11 cellular contexts compared by ENCODE assay signal in the genomic region with DNA sequence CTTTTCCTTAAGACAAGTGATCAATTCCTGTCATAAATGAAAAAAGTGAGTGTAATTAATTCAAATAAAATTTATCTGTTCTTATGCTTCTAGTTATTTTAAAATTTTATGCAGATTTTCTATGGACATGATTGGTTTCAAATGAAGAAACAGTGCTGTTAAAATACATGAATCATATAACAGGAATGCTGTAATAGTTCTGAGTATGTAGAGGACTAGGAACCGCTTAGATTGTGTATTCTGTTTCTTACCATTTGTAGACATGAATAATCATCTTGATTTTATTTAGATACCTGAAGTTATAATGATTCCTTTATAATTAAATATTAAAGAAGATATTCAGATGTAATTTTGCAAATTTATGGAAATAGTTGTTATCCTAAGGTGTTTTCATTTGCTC. TPM values are rescaled to one million over a fixed set of nuclear protein-coding genes. Genes with fewer than 3 reads are reported as not detected.
DNase-seq lines count a peak whose midpoint lies in the region; ATAC-seq, FAIRE-seq and TF ChIP-seq lines count a peak whose summit lies in the region.
"Had no signal": no experiment of that assay in that cellular context is flagged by ENCODE, and none has a peak within 500 bp of the region (broad histone marks: within the 10 kb centered on the region; RNA-seq: fewer than 3 reads in every experiment).

No MANE protein-coding gene starts in this region.

- peak overlapping the region; percentile 58 for H3K27ac Mint-ChIP-seq in activated naive CD8-positive, alpha-beta T cell

- no peak overlapping the region for H2AFZ ChIP-seq in keratinocyte (ENCODE audit: control insufficient read depth, low read length)

- peaks cover 6% of the 10 kb centered on the region for H3K36me3 Mint-ChIP-seq in activated naive CD8-positive, alpha-beta T cell

- H3K36me3 ChIP-seq in keratinocyte (ENCODE audit: control insufficient read depth in 2 of 2, extremely low read depth in 1 of 2, insufficient read depth in 2 of 2, low read length in 2 of 2): peaks cover 8% of the 10 kb centered on the region in 2 experiments

- H3K4me1 ChIP-seq in keratinocyte (ENCODE audit: control insufficient read depth, extremely low read depth, insufficient read depth, low read length): peaks cover 38% of the 10 kb centered on the region

- no peak overlapping the region for H3K27ac ChIP-seq in keratinocyte (ENCODE audit: control insufficient read depth, insufficient read depth, low read length)

- H3K79me2 ChIP-seq in keratinocyte (ENCODE audit: control insufficient read depth, insufficient read depth, low read length): peaks cover 96% of the 10 kb centered on the region

- dilution Hi-C loops in keratinocyte (cut with MboI; ENCODE audit: extremely low pct_ligation_motif_present, low sequenced_read_pairs): no loop called here

- peak overlapping the region; percentile 17 for H3K4me3 Mint-ChIP-seq in activated naive CD8-positive, alpha-beta T cell

- no peaks in the 10 kb centered on the region for H3K9me3 Mint-ChIP-seq in activated naive CD8-positive, alpha-beta T cell (ENCODE audit: low read depth)

- H4K20me1 ChIP-seq in keratinocyte (ENCODE audit: control insufficient read depth, extremely low read depth, insufficient read depth, low read length): peaks cover 17% of the 10 kb centered on the region

- TF ChIP-seq POLR2A in H54 (IDR thresholded peaks at IDR 0.05; ENCODE audit: low read depth, low read length): no peak

- peak; percentile 50 for FAIRE-seq in H54 (lab: Jason Lieb, UNC)
- FAIRE-seq in keratinocyte (lab: Jason Lieb, UNC): no peak

- H3K27me3 ChIP-seq in keratinocyte (ENCODE audit: control insufficient read depth, extremely low read depth, insufficient read depth, low read length): no peaks in the 10 kb centered on the region

- no peaks in the 10 kb centered on the region for H3K9me1 ChIP-seq in keratinocyte (ENCODE audit: control insufficient read depth, extremely low read depth, insufficient read depth, low read length)

- H3K27me3 Mint-ChIP-seq in activated naive CD8-positive, alpha-beta T cell: no peaks in the 10 kb centered on the region

- no peak overlapping the region for H3K9ac ChIP-seq in keratinocyte (ENCODE audit: control insufficient read depth, extremely low read depth, insufficient read depth, low read length)

- H3K4me3 ChIP-seq in AG10803 (ENCODE audit: low read length): no peak overlapping the region
- no peak overlapping the region for H3K4me3 ChIP-seq in keratinocyte (ENCODE audit: control insufficient read depth in 2 of 3, extremely low read depth in 1 of 3, insufficient read depth in 2 of 3, low read depth in 1 of 3, low read length in 3 of 3)

- no peak for TF ChIP-seq CTCF in AG10803 (conservative IDR thresholded peaks at IDR 0.05; ENCODE audit: low read length)
- TF ChIP-seq CTCF in keratinocyte (optimal IDR thresholded peaks at IDR 0.05 in 1 of 3, IDR thresholded peaks at IDR 0.05 in 1 of 3, conservative IDR thresholded peaks at IDR 0.05 in 1 of 3; ENCODE audit: extremely low read depth in 1 of 3, insufficient read depth in 2 of 3, low read length in 3 of 3): no peak
- TF ChIP-seq CTCF in GM10266 (IDR thresholded peaks at IDR 0.05; ENCODE audit: control insufficient read depth, insufficient read depth, low read depth, missing control alignments): no peak

- no peaks in the 10 kb centered on the region for H3K9me3 ChIP-seq in keratinocyte (ENCODE audit: control insufficient read depth, low read depth, low read length)

- peaks cover 66% of the 10 kb centered on the region for H3K4me1 Mint-ChIP-seq in activated naive CD8-positive, alpha-beta T cell (ENCODE audit: low read depth)

- DNase-seq in AG10803 (ENCODE audit: low read depth) (peak; percentile 63), H54 (ENCODE audit: insufficient read length, low spot score) (peak; percentile 15), keratinocyte (ENCODE audit: low read depth, low spot score) (no peak), glomerular visceral epithelial cell (ENCODE audit: extremely low spot score) (no peak), GM10266 (ENCODE audit: extremely low spot score) (no peak), SHP77 treated with DMSO at 0.1 percent for 48 hours (lab: John Stamatoyannopoulos, UW) (no peak)
- DNase-seq: activated CD4-positive, alpha-beta T cell treated with anti-CD3 and anti-CD28 coated beads, Interleukin-2, amount 50 U/mL, for 1 hour; cortex of kidney; right cardiac atrium had no signal

- no peak for ATAC-seq in HG03095 (IDR thresholded peaks at IDR 0.05; ENCODE audit: unreplicated experiment)
- ATAC-seq: right cardiac atrium had no signal

- peak overlapping the region; percentile 39 for H3K4me2 ChIP-seq in keratinocyte (ENCODE audit: control insufficient read depth, extremely low read depth, insufficient read depth, low read depth, low read length)

RNA-seq across cellular contexts. Expression of gene ACTR2, which starts 3.5 kb away (rescaled TPM):
- polyA plus RNA-seq in keratinocyte: 121 to 257 TPM (median 134 TPM) in 3 replicates
- polyA plus RNA-seq in keratinocyte (2011; ENCODE audit: low read depth): 201 TPM
- polyA plus RNA-seq in keratinocyte (2011; cell fraction: cytosol; rRNA removed): 148 and 285 TPM in 2 replicates
- polyA plus RNA-seq in keratinocyte (2011; cell fraction: nucleus; rRNA removed): 157 and 179 TPM in 2 replicates
- 141 and 252 TPM in 2 replicates for polyA plus RNA-seq in keratinocyte (2012; ENCODE audit: low replicate concordance)
- 50.0 to 225 TPM (median 92.6 TPM) in 3 replicates for polyA minus RNA-seq in keratinocyte
- polyA minus RNA-seq in keratinocyte (2011; cell fraction: cytosol; rRNA and poly(A)+ RNA removed): 356 TPM
- 55.3 and 151 TPM in 2 replicates for polyA minus RNA-seq in keratinocyte (2011; cell fraction: nucleus; rRNA and poly(A)+ RNA removed)

Comparison
In these comparisons a context has a peak if more than half of its experiments do, and no peak if none do; other contexts are left out.
1. DNase-seq: peak in AG10803 (single experiment) and H54 (single experiment); none in keratinocyte (single experiment), glomerular visceral epithelial cell (single experiment), GM10266 (single experiment) and SHP77 treated with DMSO at 0.1 percent for 48 hours (single experiment).